In the genomic region with DNA sequence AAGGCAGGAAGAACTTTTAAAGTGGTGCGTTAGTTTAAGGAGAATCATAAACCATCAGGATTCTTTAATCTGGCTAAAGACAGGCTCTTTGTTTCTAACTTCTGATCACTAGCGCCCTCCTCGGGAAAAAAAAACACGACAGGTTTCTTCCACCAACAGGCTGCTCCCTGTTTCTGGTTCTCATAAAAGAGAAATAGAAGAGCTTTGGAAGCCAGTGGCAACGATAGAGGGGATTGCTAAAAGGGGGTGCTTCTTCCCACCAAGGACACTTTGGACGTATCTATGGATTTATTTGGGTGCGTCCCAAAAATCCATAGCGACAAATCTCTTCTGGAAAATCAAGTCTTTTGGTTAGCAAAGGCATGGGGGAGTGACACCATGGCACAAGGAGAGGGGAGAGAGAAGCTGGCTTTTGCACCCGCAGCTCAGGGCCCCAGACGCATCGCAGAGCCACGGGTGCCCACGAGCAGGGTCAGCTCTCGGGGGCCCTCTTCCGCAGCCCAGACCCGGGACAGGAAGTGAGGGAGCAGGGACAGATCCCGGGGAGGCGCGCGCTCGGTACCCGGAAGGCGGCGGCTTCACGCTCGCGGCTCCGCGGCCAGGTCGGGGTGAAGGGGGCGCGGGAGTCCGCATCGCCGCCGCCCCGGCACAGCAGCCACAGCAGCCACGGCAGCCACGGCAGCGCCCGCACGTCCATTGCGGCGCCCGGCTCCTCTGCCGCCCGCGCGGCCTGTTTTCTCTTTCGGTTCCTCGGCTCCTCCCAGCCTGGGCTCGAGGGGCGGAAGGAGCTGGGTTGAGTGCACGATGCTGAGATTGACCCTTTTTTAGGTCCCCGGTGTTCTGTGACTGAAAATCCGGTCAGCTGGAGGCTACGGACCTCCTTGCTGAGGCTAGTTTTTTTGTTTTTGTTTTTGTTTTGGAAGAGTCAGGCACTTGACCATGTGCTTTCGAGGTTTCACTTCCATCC, we compare ENCODE assay signal across 7 cellular contexts. TPM values are rescaled to one million over a fixed set of nuclear protein-coding genes. Genes with fewer than 3 reads are reported as not detected.
DNase-seq lines count a peak whose midpoint lies in the region; ATAC-seq and TF ChIP-seq lines count a peak whose summit lies in the region.

A gene with protein sequence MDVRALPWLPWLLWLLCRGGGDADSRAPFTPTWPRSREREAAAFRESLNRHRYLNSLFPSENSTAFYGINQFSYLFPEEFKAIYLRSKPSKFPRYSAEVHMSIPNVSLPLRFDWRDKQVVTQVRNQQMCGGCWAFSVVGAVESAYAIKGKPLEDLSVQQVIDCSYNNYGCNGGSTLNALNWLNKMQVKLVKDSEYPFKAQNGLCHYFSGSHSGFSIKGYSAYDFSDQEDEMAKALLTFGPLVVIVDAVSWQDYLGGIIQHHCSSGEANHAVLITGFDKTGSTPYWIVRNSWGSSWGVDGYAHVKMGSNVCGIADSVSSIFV (minus strand): TSS at position 716 of the 967 bp plus-strand sequence. CDS start 19 bp downstream, at position 697.

- DNase-seq in NCI-H1694 treated with DMSO at 0.1 percent for 48 hours (lab: John Stamatoyannopoulos, UW) (peak; percentile 53), UCSD-AML1 (lab: John Stamatoyannopoulos, UW; ENCODE audit: unreplicated experiment) (peak; percentile 60), brain pericyte (ENCODE audit: low read depth, low spot score) (peak; percentile 62)

- no peaks in the 10 kb centered on the region for H3K27me3 ChIP-seq in skeletal muscle tissue (ENCODE audit: control insufficient read depth in 3 of 3, insufficient read depth in 3 of 3, low read length in 3 of 3)

- peak; percentile 93 for ATAC-seq in GM18505 (IDR thresholded peaks at IDR 0.05; ENCODE audit: unreplicated experiment)
- ATAC-seq in HG02884 (IDR thresholded peaks at IDR 0.05; ENCODE audit: unreplicated experiment): peak; percentile 94

- no peaks in the 10 kb centered on the region for H3K36me3 ChIP-seq in skeletal muscle tissue (ENCODE audit: control insufficient read depth in 3 of 3, insufficient read depth in 3 of 3, low read length in 3 of 3)

- peak within 1 kb of the TSS; percentile 84 to 93 (median 86) for H3K9ac ChIP-seq in skeletal muscle tissue (ENCODE audit: low read depth in 1 of 3, low read length in 3 of 3)

- peak within 1 kb of the TSS; percentile 91 for H3K27ac ChIP-seq in skeletal muscle tissue (ENCODE audit: low read depth, low read length)

- H3K4me1 ChIP-seq in skeletal muscle tissue (ENCODE audit: control insufficient read depth in 3 of 3, insufficient read depth in 3 of 3, low read length in 3 of 3): peaks cover 0 to 2% (median 0%) of the 10 kb centered on the region in 3 donors

- H3K9me3 ChIP-seq in iPS-18c (ENCODE audit: control insufficient read depth, insufficient read depth, low read length) (no peaks in the 10 kb centered on the region), skeletal muscle tissue (ENCODE audit: control insufficient read depth in 3 of 3, low read length in 3 of 3) (no peaks in the 10 kb centered on the region)

- H3K4me3 ChIP-seq in iPS-18c (ENCODE audit: insufficient read depth, low read depth, low read length): peak within 1 kb of the TSS; percentile 48; the same call in 1 of the 2 replicates
- H3K4me3 ChIP-seq in skeletal muscle tissue (ENCODE audit: low read length in 3 of 3): peak within 1 kb of the TSS; percentile 83 to 93 (median 87)

- peak; percentile 87 for TF ChIP-seq POLR2A in GM18505 (IDR thresholded peaks at IDR 0.05; ENCODE audit: borderline replicate concordance, extremely low read depth, insufficient read depth, insufficient read length)

RNA-seq across cellular contexts. Expression of the gene that starts here (rescaled TPM):
- 20.4 TPM for total RNA-seq in skeletal muscle tissue

Comparison
In these comparisons a context has a peak if more than half of its experiments do, and no peak if none do; other contexts are left out.
1. Peak in every context shown above with its lines: DNase-seq, ATAC-seq, H3K4me3 ChIP-seq and H3K27ac ChIP-seq.